In genomic region chr3:1703169-1703568, GRCh38 we compare ENCODE assay signal across 33 cellular contexts.
"Had no signal": no experiment of that assay in that cellular context is flagged by ENCODE, and none has a peak within 500 bp of the region (broad histone marks: within the 10 kb centered on the region; RNA-seq: fewer than 3 reads in every experiment).

No MANE protein-coding gene starts in this region.

- H3K36me3 ChIP-seq: adrenal gland, ascending aorta, brain microvascular endothelial cell, breast epithelium, cardiac muscle cell had no signal

- H3K4me1 ChIP-seq: adrenal gland, ascending aorta, body of pancreas, breast epithelium had no signal

- H3K27me3 ChIP-seq: adrenal gland, ascending aorta, body of pancreas, brain microvascular endothelial cell, breast epithelium, cardiac muscle cell had no signal

- ATAC-seq: activated naive CD4-positive, alpha-beta T cell treated with anti-CD3 and anti-CD28 coated beads, Interleukin-2, amount 50 U/mL, for 72 hours; activated naive CD8-positive, alpha-beta T cell treated with anti-CD3 and anti-CD28 coated beads, Interleukin-2, amount 50 U/mL, for 24 hours; activated T-cell treated with anti-CD3 and anti-CD28 coated beads, Interleukin-2, amount 50 U/mL, for 4 hours; activated T-cell treated with anti-CD3 and anti-CD28 coated beads, Interleukin-2, amount 50 U/mL, for 72 hours; activated T-helper 17 cell treated with anti-CD3 and anti-CD28 coated beads, Interleukin-2, amount 50 U/mL, for 72 hours; body of pancreas had no signal

- FAIRE-seq: astrocyte, bronchial epithelial cell, colon had no signal

- H3K9me3 ChIP-seq: adrenal gland, ascending aorta, body of pancreas had no signal

- H3K4me3 ChIP-seq: adrenal gland, ascending aorta, body of pancreas, breast epithelium, cardiac muscle cell had no signal

- H3K27ac ChIP-seq: adrenal gland, ascending aorta, body of pancreas, brain microvascular endothelial cell, breast epithelium, cardiac muscle cell had no signal

- DNase-seq: activated effector memory CD4-positive, alpha-beta T cell treated with anti-CD3 and anti-CD28 coated beads, Interleukin-2, amount 50 U/mL, for 16 hours; activated effector memory CD4-positive, alpha-beta T cell treated with Interleukin-2 at 50 U/mL for 16 hours; activated gamma-delta T cell; activated gamma-delta T cell treated with Interleukin-2 at 50 U/mL for 16 hours; activated naive CD4-positive, alpha-beta T cell; activated naive CD4-positive, alpha-beta T cell treated with anti-CD3 and anti-CD28 coated beads for 36 hours; activated naive CD4-positive, alpha-beta T cell treated with anti-CD3 and anti-CD28 coated beads, Interleukin-2, amount 10 ng/mL, durations not matched to agents 7 days and 5 days; activated naive CD4-positive, alpha-beta T cell treated with anti-CD3 and anti-CD28 coated beads, Interleukin-2, amount 50 U/mL, for 16 hours; activated naive CD4-positive, alpha-beta T cell treated with Interleukin-2 at 50 U/mL for 16 hours; activated naive CD8-positive, alpha-beta T cell treated with anti-CD3 and anti-CD28 coated beads for 36 hours; activated naive CD8-positive, alpha-beta T cell treated with anti-CD3 and anti-CD28 coated beads, Interleukin-2, amount 10 ng/mL, durations not matched to agents 7 days and 5 days; activated naive CD8-positive, alpha-beta T cell treated with anti-CD3 and anti-CD28 coated beads, Interleukin-2, amount 50 U/mL, for 24 hours; activated T-cell treated with anti-CD3 and anti-CD28 coated beads, Interleukin-2, amount 50 U/mL, for 4 hours; activated T-cell treated with anti-CD3 and anti-CD28 coated beads, Interleukin-2, amount 50 U/mL, for 48 hours; activated T-cell treated with anti-CD3 and anti-CD28 coated beads, Interleukin-2, amount 50 U/mL, for 72 hours; adrenal gland; amniotic stem cell; amygdala; anterior cingulate cortex; aorta; body of pancreas; brain microvascular endothelial cell; caudate nucleus; central memory CD4-positive, alpha-beta T cell; cerebellar nuclear complex had no signal
